ENCODE assay signal across 15 cellular contexts in genomic region chr5:1808466-1808865, GRCh38. TPM values are rescaled to one million over a fixed set of nuclear protein-coding genes. Genes with fewer than 3 reads are reported as not detected.
A peak's percentile ranks its signal among the peaks of the same experiment; 100 is the strongest.
DNase-seq lines count a peak whose midpoint lies in the region; TF ChIP-seq lines count a peak whose summit lies in the region.
"Had no signal": no experiment of that assay in that cellular context is flagged by ENCODE, and none has a peak within 500 bp of the region (broad histone marks: within the 10 kb centered on the region; RNA-seq: fewer than 3 reads in every experiment).

No MANE protein-coding gene starts in this region.

- H3K27me3 ChIP-seq in fibroblast of lung (ENCODE audit: control insufficient read depth, insufficient read depth, low read length) (no peaks in the 10 kb centered on the region), neuronal stem cell (ENCODE audit: control insufficient read depth in 3 of 3, insufficient read depth in 3 of 3, low read depth in 1 of 3, low read length in 3 of 3) (no peaks in the 10 kb centered on the region)
- H3K27me3 ChIP-seq: testis had no signal

- no peak overlapping the region for H3K14ac ChIP-seq in neuronal stem cell (ENCODE audit: low read length)

- peaks cover 15% of the 10 kb centered on the region for H3K4me1 Mint-ChIP-seq in HFFc6 (ENCODE audit: low read depth)

- no peak overlapping the region for H3K18ac ChIP-seq in neuronal stem cell (ENCODE audit: low read length)

- H3K4me1 ChIP-seq in fibroblast of lung (ENCODE audit: control insufficient read depth, extremely low read depth, insufficient read depth, low read length) (no peaks in the 10 kb centered on the region), neuronal stem cell (ENCODE audit: control insufficient read depth in 2 of 2, insufficient read depth in 1 of 2, low read depth in 1 of 2, low read length in 2 of 2) (peaks cover 0 to 4% of the 10 kb centered on the region in 2 donors)
- H3K4me1 ChIP-seq: testis had no signal

- H3K4ac ChIP-seq in neuronal stem cell (ENCODE audit: low read length) = no peak overlapping the region

- no peak overlapping the region for H3K9ac ChIP-seq in fibroblast of lung (ENCODE audit: insufficient read depth, low read length)
- no peak overlapping the region for H3K9ac ChIP-seq in neuronal stem cell (ENCODE audit: low read depth, low read length, poor library complexity)

- no peak overlapping the region for H2BK5ac ChIP-seq in neuronal stem cell (ENCODE audit: low read length)

- H3K27me3 Mint-ChIP-seq in HFFc6 (ENCODE audit: insufficient read depth) = peaks cover 1% of the 10 kb centered on the region; the same call in 1 of the 2 replicates

- H3K36me3 Mint-ChIP-seq in HFFc6 (ENCODE audit: low read depth) = peaks cover 65% of the 10 kb centered on the region

- no peak overlapping the region for H2BK120ac ChIP-seq in neuronal stem cell (ENCODE audit: low read depth, low read length)

- peak; percentile 28 for DNase-seq in HFFc6
- DNase-seq in astrocyte of the cerebellum (ENCODE audit: low read depth) = peak; percentile 64
- peak; percentile 25 to 82 for DNase-seq in fibroblast of lung (ENCODE audit: low read depth in 2 of 2)
- DNase-seq in neuronal stem cell (ENCODE audit: low spot score) = no peak
- no peak for DNase-seq in GDM1 (lab: John Stamatoyannopoulos, UW)
- DNase-seq in SIG-M5 (lab: John Stamatoyannopoulos, UW) = no peak
- no peak for DNase-seq in T-helper 9 cell
- DNase-seq in OCI-M2 (lab: John Stamatoyannopoulos, UW; ENCODE audit: unreplicated experiment) = no peak
- DNase-seq: activated T-cell treated with anti-CD3 and anti-CD28 coated beads, Interleukin-2, amount 50 U/mL, for 48 hours; erythroblast; NCI-H1048; occipital lobe; PC-9; stimulated activated CD4-positive, alpha-beta T cell treated with anti-CD3 and anti-CD28 coated beads, Interleukin-4, amount 100 ng/mL, for 4 hours; testis had no signal

- in situ Hi-C loops in astrocyte of the cerebellum (cut with HindIII; ENCODE audit: low sequenced_read_pairs) = no loop called here

- WGBS in neuronal stem cell (ENCODE audit: extremely low coverage in 2 of 2, insufficient read length in 2 of 2, insufficient replicate concordance in 1 of 2), 2 donors = no CpG with 5 or more reads among the region's 4 CpGs

- H3K79me1 ChIP-seq in neuronal stem cell (ENCODE audit: low read depth, low read length) = peaks cover 13% of the 10 kb centered on the region

- no peak overlapping the region for H2AK5ac ChIP-seq in neuronal stem cell (ENCODE audit: low read depth, low read length)

- no peaks in the 10 kb centered on the region for H3K9me3 Mint-ChIP-seq in HFFc6

- H2BK15ac ChIP-seq in neuronal stem cell (ENCODE audit: low read length) = no peak overlapping the region

- H3K4me2 ChIP-seq in fibroblast of lung (ENCODE audit: extremely low read depth, insufficient read depth, low read length) (no peak overlapping the region), neuronal stem cell (ENCODE audit: insufficient read depth, low read length, poor library complexity, severe bottlenecking) (no peak overlapping the region)
- H3K4me2 ChIP-seq: PC-9 had no signal

- no peak overlapping the region for H3K4me3 Mint-ChIP-seq in HFFc6

- H4K8ac ChIP-seq in neuronal stem cell (ENCODE audit: low read depth, low read length) = no peak overlapping the region

- H2BK12ac ChIP-seq in neuronal stem cell (ENCODE audit: low read length) = no peak overlapping the region

- no peaks in the 10 kb centered on the region for H4K20me1 ChIP-seq in fibroblast of lung (ENCODE audit: control insufficient read depth, extremely low read depth, insufficient read depth, low read length)

- no peak overlapping the region for H4K91ac ChIP-seq in neuronal stem cell (ENCODE audit: low read depth, low read length, poor library complexity)

- no peak overlapping the region for H3K27ac ChIP-seq in fibroblast of lung (ENCODE audit: insufficient read depth, low read length)
- peak overlapping the region; percentile 45 for H3K27ac ChIP-seq in neuronal stem cell (replicated peaks; ENCODE audit: low read length)
- H3K27ac ChIP-seq: PC-9, testis had no signal

- H3K36me3 ChIP-seq in fibroblast of lung (ENCODE audit: control insufficient read depth, insufficient read depth, low read length) (peaks cover 36% of the 10 kb centered on the region), neuronal stem cell (replicated peaks in 1 of 2; ENCODE audit: control insufficient read depth in 2 of 2, insufficient read depth in 2 of 2, low read length in 2 of 2) (peaks cover 56 to 99% of the 10 kb centered on the region in 2 donors)

- no peak overlapping the region for H3K23ac ChIP-seq in neuronal stem cell (ENCODE audit: low read depth, low read length, poor library complexity)

- peak overlapping the region; percentile 65 for H3K27ac Mint-ChIP-seq in HFFc6

- H2AFZ ChIP-seq in fibroblast of lung (ENCODE audit: low read length) (no peak overlapping the region), neuronal stem cell (ENCODE audit: low read length) (no peak overlapping the region)
- H2AFZ ChIP-seq: PC-9 had no signal

- H3K4me3 ChIP-seq in astrocyte of the cerebellum (ENCODE audit: low read depth, low read length) (no peak overlapping the region), fibroblast of lung (replicated peaks in 1 of 4; ENCODE audit: control extremely low read depth in 1 of 4, insufficient read depth in 1 of 4, low read depth in 3 of 4, low read length in 4 of 4) (no peak overlapping the region), neuronal stem cell (ENCODE audit: low read length in 2 of 2) (no peak overlapping the region)
- H3K4me3 ChIP-seq: PC-9, testis had no signal

- TF ChIP-seq CTCF in HFFc6 (IDR thresholded peaks at IDR 0.05) (no peak), astrocyte of the cerebellum (IDR thresholded peaks at IDR 0.05; ENCODE audit: low read depth, low read length, missing control alignments) (no peak), fibroblast of lung (conservative IDR thresholded peaks at IDR 0.05 in 1 of 2, IDR thresholded peaks at IDR 0.05 in 1 of 2; ENCODE audit: low read depth in 1 of 2, low read length in 2 of 2) (no peak)

- peaks cover 47% of the 10 kb centered on the region for H3K79me2 ChIP-seq in fibroblast of lung (ENCODE audit: control insufficient read depth, insufficient read depth, low read length)

- no peaks in the 10 kb centered on the region for H3K9me3 ChIP-seq in fibroblast of lung (ENCODE audit: control insufficient read depth, insufficient read depth, low read depth, low read length)
- peaks cover 0 to 26% of the 10 kb centered on the region in 2 donors for H3K9me3 ChIP-seq in neuronal stem cell (replicated peaks in 1 of 2; ENCODE audit: control insufficient read depth in 2 of 2, insufficient read depth in 1 of 2, low read depth in 1 of 2, low read length in 2 of 2)
- H3K9me3 ChIP-seq: testis had no signal

RNA-seq across cellular contexts. Expression of gene NDUFS6, which starts 7.3 kb away (rescaled TPM):
- 10 to 100 TPM; 33.7 to 55.7 (median 46.2) TPM for total RNA-seq in HFFc6 (2021; fragmentation: NEBNext Ultra II Directional; extraction: Animal tissue kit (Norgen Biotek cat#: 25700))
- total RNA-seq in fibroblast of lung = 21.8 and 31.8 TPM in 2 replicates
- 68.5 and 90.8 TPM in 2 replicates for polyA plus RNA-seq in fibroblast of lung
- polyA plus RNA-seq in fibroblast of lung (2012) = 93.9 and 146 TPM in 2 replicates
- polyA minus RNA-seq in fibroblast of lung (ENCODE audit: low replicate concordance) = 4.0 and 4.2 TPM in 2 replicates
- 149 TPM for polyA plus RNA-seq in neuronal stem cell (2013, experiment 1 of 2)
- 147 TPM for polyA plus RNA-seq in neuronal stem cell (2013, experiment 2 of 2)

RNA-seq across cellular contexts. Expression of gene MRPL36, which starts 8.8 kb away (rescaled TPM):
- 10 to 100 TPM; 67.8 to 87.1 (median 74.9) TPM for total RNA-seq in HFFc6 (2021; fragmentation: NEBNext Ultra II Directional; extraction: Animal tissue kit (Norgen Biotek cat#: 25700))
- 47.9 and 58.0 TPM in 2 replicates for total RNA-seq in fibroblast of lung
- polyA plus RNA-seq in fibroblast of lung = 54.8 and 76.9 TPM in 2 replicates
- 88.0 and 126 TPM in 2 replicates for polyA plus RNA-seq in fibroblast of lung (2012)
- 36.2 and 37.6 TPM in 2 replicates for polyA minus RNA-seq in fibroblast of lung (ENCODE audit: low replicate concordance)
- polyA plus RNA-seq in neuronal stem cell (2013, experiment 1 of 2) = 54.5 TPM
- 56.1 TPM for polyA plus RNA-seq in neuronal stem cell (2013, experiment 2 of 2)

Comparison
In these comparisons a context has a peak if more than half of its experiments do, and no peak if none do; other contexts are left out.
1. DNase-seq: peak in HFFc6 (single experiment), astrocyte of the cerebellum (single experiment) and fibroblast of lung (2 of 2); none in neuronal stem cell (single experiment), GDM1 (single experiment), SIG-M5 (single experiment), T-helper 9 cell (single experiment) and OCI-M2 (single experiment).